8 cellular contexts compared by ENCODE assay signal in genomic region chr11:65121447-65121864, GRCh38. TPM values are rescaled to one million over a fixed set of nuclear protein-coding genes. Genes with fewer than 3 reads are reported as not detected.
DNase-seq lines count a peak whose midpoint lies in the region; ATAC-seq, FAIRE-seq and TF ChIP-seq lines count a peak whose summit lies in the region.

No MANE protein-coding gene starts in this region.

- TF ChIP-seq CTCF in neural crest cell (conservative IDR thresholded peaks at IDR 0.05) = no peak

- no peak for ATAC-seq in GM18873 (IDR thresholded peaks at IDR 0.05; ENCODE audit: low FRiP score, unreplicated experiment)
- ATAC-seq in HG03342 (IDR thresholded peaks at IDR 0.05; ENCODE audit: unreplicated experiment) = no peak
- no peak for ATAC-seq in GM19324 (IDR thresholded peaks at IDR 0.05; ENCODE audit: low FRiP score, unreplicated experiment)

- H3K9me3 ChIP-seq in endocrine pancreas (ENCODE audit: control insufficient read depth, low read length) = no peaks in the 10 kb centered on the region

- peak overlapping the region; percentile 99 for H3K27ac Mint-ChIP-seq in neural crest cell (ENCODE audit: unreplicated experiment)

- peaks cover 49% of the 10 kb centered on the region for H3K4me1 Mint-ChIP-seq in neural crest cell

- H3K9ac ChIP-seq in endocrine pancreas (ENCODE audit: control insufficient read depth, insufficient read depth, low read length) = peak overlapping the region; percentile 100

- no peaks in the 10 kb centered on the region for H3K9me3 Mint-ChIP-seq in neural crest cell

- peaks cover 6% of the 10 kb centered on the region for H3K27me3 Mint-ChIP-seq in neural crest cell (ENCODE audit: low read depth)

- no peak for DNase-seq in GM12891 (ENCODE audit: insufficient read length, low spot score)
- peak; percentile 58 for DNase-seq in RPMI8226
- DNase-seq in neural crest cell (ENCODE audit: low read depth, low spot score) = no peak
- DNase-seq in NCI-H128 (lab: John Stamatoyannopoulos, UW; ENCODE audit: unreplicated experiment) = no peak

- H3K36me3 Mint-ChIP-seq in neural crest cell (ENCODE audit: low read depth) = peaks cover 17% of the 10 kb centered on the region

- peak overlapping the region; percentile 67 for H3K4me3 ChIP-seq in endocrine pancreas (ENCODE audit: control insufficient read depth, insufficient read depth, low read length)

- peak; percentile 76 for FAIRE-seq in GM12891 (lab: Jason Lieb, UNC)

- no peaks in the 10 kb centered on the region for H3K27me3 ChIP-seq in endocrine pancreas (ENCODE audit: control insufficient read depth, insufficient read depth, low read length)

- H3K4me3 Mint-ChIP-seq in neural crest cell = peak overlapping the region; percentile 100

- H3K4me1 ChIP-seq in endocrine pancreas (ENCODE audit: control insufficient read depth, insufficient read depth, low read length) = no peaks in the 10 kb centered on the region

- no peak for TF ChIP-seq POLR2A in GM12891 (IDR thresholded peaks at IDR 0.05; ENCODE audit: low read depth, low read length)

- H3K36me3 ChIP-seq in endocrine pancreas (ENCODE audit: control insufficient read depth, insufficient read depth, low read length) = no peaks in the 10 kb centered on the region

TF ChIP-seq in GM12891, 5 proteins besides CTCF, POLR2A, EP300 and RAD21:
- TF ChIP-seq TAF1 (IDR thresholded peaks at IDR 0.05; ENCODE audit: low read depth, low read length) (no peak), POLR2AphosphoS5 (IDR thresholded peaks at IDR 0.05; ENCODE audit: low read depth, low read length) (no peak), POU2F2 (IDR thresholded peaks at IDR 0.05; ENCODE audit: low read depth, low read length) (no peak), SPI1 (IDR thresholded peaks at IDR 0.05; ENCODE audit: low read depth, low read length) (no peak), PAX5 (IDR thresholded peaks at IDR 0.05; ENCODE audit: insufficient read depth, low read length, severe bottlenecking) (no peak)

RNA-seq across cellular contexts. Expression of gene FAU, which starts 0.5 kb away (rescaled TPM):
- 1,748 TPM for polyA plus RNA-seq in GM12891 (2012; ENCODE audit: low read depth, missing spikeins)
- total RNA-seq in neural crest cell = 697 and 738 TPM in 2 replicates

RNA-seq across cellular contexts. Expression of gene MRPL49, which starts 0.7 kb away (rescaled TPM):
- 37.7 TPM for polyA plus RNA-seq in GM12891 (2012; ENCODE audit: low read depth, missing spikeins)
- total RNA-seq in neural crest cell = 50.3 and 59.3 TPM in 2 replicates

RNA-seq across cellular contexts. Expression of gene ZNHIT2, which starts 4.0 kb away (rescaled TPM):
- 7.5 TPM for polyA plus RNA-seq in GM12891 (2012; ENCODE audit: low read depth, missing spikeins)
- total RNA-seq in neural crest cell = 8.0 and 8.3 TPM in 2 replicates

RNA-seq across cellular contexts. Expression of gene TM7SF2, which starts 9.8 kb away (rescaled TPM):
- 20.1 TPM for polyA plus RNA-seq in GM12891 (2012; ENCODE audit: low read depth, missing spikeins)
- 102 and 104 TPM in 2 replicates for total RNA-seq in neural crest cell

RNA-seq across cellular contexts. Expression of gene SYVN1, which starts 12.9 kb away (rescaled TPM):
- 33.3 TPM for polyA plus RNA-seq in GM12891 (2012; ENCODE audit: low read depth, missing spikeins)
- 35.1 and 36.7 TPM in 2 replicates for total RNA-seq in neural crest cell
